In the genomic region with DNA sequence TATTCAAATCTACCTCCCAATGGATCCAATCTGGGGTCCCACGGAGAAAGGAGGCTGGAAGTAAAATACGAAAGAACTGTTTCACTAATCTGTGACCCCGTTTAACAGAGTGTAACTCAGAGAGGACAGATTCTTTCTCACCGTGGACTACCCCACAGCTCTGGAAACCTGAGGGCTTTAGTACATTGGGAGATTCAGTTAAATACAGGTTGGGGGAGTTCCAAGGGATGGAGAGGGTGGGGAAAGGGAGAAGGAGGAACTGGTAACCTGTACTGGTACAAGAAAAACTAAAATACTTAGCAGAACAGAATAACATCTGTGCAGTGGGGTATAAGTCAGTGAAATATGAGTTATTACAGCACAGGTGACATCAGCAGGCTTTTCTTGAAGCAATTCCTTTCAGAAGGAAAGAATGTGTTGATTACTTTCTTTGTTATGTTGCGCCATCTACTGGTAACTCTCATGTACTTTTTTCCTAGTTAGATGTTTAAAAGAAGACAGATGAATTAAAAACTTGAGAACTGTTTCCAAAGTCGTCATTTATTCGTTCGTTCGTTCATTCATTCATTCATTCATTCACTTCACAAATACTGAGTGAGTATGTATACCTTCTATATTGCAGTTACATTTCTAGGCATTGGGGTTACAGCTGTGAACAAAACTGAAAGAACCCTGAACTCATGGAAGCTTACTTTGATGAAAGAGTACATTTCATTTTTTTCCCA, we compare ENCODE assay signal across 9 cellular contexts. TPM values are rescaled to one million over a fixed set of nuclear protein-coding genes. Genes with fewer than 3 reads are reported as not detected.
DNase-seq lines count a peak whose midpoint lies in the region; ATAC-seq and TF ChIP-seq lines count a peak whose summit lies in the region.
"Had no signal": no experiment of that assay in that cellular context is flagged by ENCODE, and none has a peak within 500 bp of the region (broad histone marks: within the 10 kb centered on the region; RNA-seq: fewer than 3 reads in every experiment).

No MANE protein-coding gene starts in this region.

- peak; percentile 54 to 65 (median 64) for ATAC-seq in natural killer cell
- no peak for ATAC-seq in natural killer cell treated with Interleukin-12 subunit alpha and Interleukin-12 subunit beta and Interleukin-15 and Interleukin-18, amount 100 ng/mL, for 72 hours
- ATAC-seq in HG03095 (IDR thresholded peaks at IDR 0.05; ENCODE audit: unreplicated experiment), result no peak
- ATAC-seq in GM21447 (IDR thresholded peaks at IDR 0.05; ENCODE audit: unreplicated experiment), result no peak

- H3K9ac ChIP-seq in fibroblast of lung (ENCODE audit: insufficient read depth, low read length), result no peak overlapping the region

- H3K4me2 ChIP-seq in fibroblast of lung (ENCODE audit: extremely low read depth, insufficient read depth, low read length), result peak overlapping the region; percentile 25

- peak overlapping the region; percentile 22 for H2AFZ ChIP-seq in fibroblast of lung (ENCODE audit: low read length)

- H3K27ac ChIP-seq in fibroblast of lung (ENCODE audit: insufficient read depth, low read length) (peak overlapping the region; percentile 92), neutrophil (peak overlapping the region; percentile 56)

- H3K36me3 ChIP-seq in fibroblast of lung (ENCODE audit: control insufficient read depth, insufficient read depth, low read length), result no peaks in the 10 kb centered on the region
- H3K36me3 ChIP-seq in neutrophil, result no peaks in the 10 kb centered on the region

- H3K4me1 ChIP-seq in fibroblast of lung (ENCODE audit: control insufficient read depth, extremely low read depth, insufficient read depth, low read length), result peaks cover 14% of the 10 kb centered on the region
- H3K4me1 ChIP-seq in neutrophil (ENCODE audit: control insufficient read depth in 1 of 2, insufficient read depth in 1 of 2, low read depth in 1 of 2, low read length in 1 of 2), result peaks cover 31 to 33% of the 10 kb centered on the region in 2 experiments

- H3K27me3 Mint-ChIP-seq in natural killer cell (ENCODE audit: low read depth in 2 of 2), result no peaks in the 10 kb centered on the region
- peaks cover 0 to 9% of the 10 kb centered on the region in 2 donors for H3K27me3 Mint-ChIP-seq in natural killer cell treated with Interleukin-12 subunit alpha and Interleukin-12 subunit beta and Interleukin-15 and Interleukin-18, amount 100 ng/mL, for 72 hours
- H3K27me3 Mint-ChIP-seq: dendritic cell treated with granulocyte-macrophage colony-stimulating factor and Interleukin-4, amounts not matched to agents 40 ng/mL and 50 ng/mL, for 4 days had no signal

- H3K9me3 Mint-ChIP-seq in natural killer cell, result no peaks in the 10 kb centered on the region
- no peaks in the 10 kb centered on the region for H3K9me3 Mint-ChIP-seq in natural killer cell treated with Interleukin-12 subunit alpha and Interleukin-12 subunit beta and Interleukin-15 and Interleukin-18, amount 100 ng/mL, for 72 hours
- H3K9me3 Mint-ChIP-seq: dendritic cell treated with granulocyte-macrophage colony-stimulating factor and Interleukin-4, amounts not matched to agents 40 ng/mL and 50 ng/mL, for 4 days had no signal

- peaks cover 2% of the 10 kb centered on the region for H3K9me3 ChIP-seq in fibroblast of lung (ENCODE audit: control insufficient read depth, insufficient read depth, low read depth, low read length)
- H3K9me3 ChIP-seq in neutrophil, result no peaks in the 10 kb centered on the region

- DNase-seq in natural killer cell (no peak), NCI-H1417 (lab: John Stamatoyannopoulos, UW) (peak; percentile 42 to 89 (median 53)), SKM-1 (lab: John Stamatoyannopoulos, UW; ENCODE audit: unreplicated experiment) (peak; percentile 69), fibroblast of lung (ENCODE audit: low read depth in 2 of 2) (peak; percentile 79 to 85)
- no peak for DNase-seq in natural killer cell treated with Interleukin-12 subunit alpha and Interleukin-12 subunit beta and Interleukin-15 and Interleukin-18, amount 100 ng/mL, for 72 hours (ENCODE audit: low spot score)

- H3K27me3 ChIP-seq in fibroblast of lung (ENCODE audit: control insufficient read depth, insufficient read depth, low read length) (no peaks in the 10 kb centered on the region), neutrophil (no peaks in the 10 kb centered on the region)

- intact Hi-C loops in natural killer cell (cut with micrococcal nuclease), result loop anchor here (1.0 to 5.0 kb wide), 4 partner anchors 24 to 418 kb away; no protein-coding TSS in a partner anchor

- peak; percentile 86 for TF ChIP-seq CTCF in natural killer cell (IDR thresholded peaks at IDR 0.05)
- peak; percentile 20 to 39 for TF ChIP-seq CTCF in fibroblast of lung (conservative IDR thresholded peaks at IDR 0.05 in 1 of 2, IDR thresholded peaks at IDR 0.05 in 1 of 2; ENCODE audit: low read depth in 1 of 2, low read length in 2 of 2)
- TF ChIP-seq CTCF in neutrophil (IDR thresholded peaks at IDR 0.05), result peak; percentile 73

- H3K4me3 Mint-ChIP-seq in natural killer cell, result no peak overlapping the region
- H3K4me3 Mint-ChIP-seq in natural killer cell treated with Interleukin-12 subunit alpha and Interleukin-12 subunit beta and Interleukin-15 and Interleukin-18, amount 100 ng/mL, for 72 hours, result no peak overlapping the region
- H3K4me3 Mint-ChIP-seq: dendritic cell treated with granulocyte-macrophage colony-stimulating factor and Interleukin-4, amounts not matched to agents 40 ng/mL and 50 ng/mL, for 4 days had no signal

- no peak overlapping the region for H3K4me3 ChIP-seq in fibroblast of lung (replicated peaks in 1 of 4; ENCODE audit: control extremely low read depth in 1 of 4, insufficient read depth in 1 of 4, low read depth in 3 of 4, low read length in 4 of 4)
- H3K4me3 ChIP-seq in neutrophil (ENCODE audit: low read depth in 1 of 2, low read length in 1 of 2), result no peak overlapping the region

- no peaks in the 10 kb centered on the region for H3K36me3 Mint-ChIP-seq in natural killer cell
- peaks cover 4% of the 10 kb centered on the region for H3K36me3 Mint-ChIP-seq in natural killer cell treated with Interleukin-12 subunit alpha and Interleukin-12 subunit beta and Interleukin-15 and Interleukin-18, amount 100 ng/mL, for 72 hours

- no peaks in the 10 kb centered on the region for H4K20me1 ChIP-seq in fibroblast of lung (ENCODE audit: control insufficient read depth, extremely low read depth, insufficient read depth, low read length)

- no peaks in the 10 kb centered on the region for H3K79me2 ChIP-seq in fibroblast of lung (ENCODE audit: control insufficient read depth, insufficient read depth, low read length)

- H3K27ac Mint-ChIP-seq in natural killer cell, result no peak overlapping the region
- no peak overlapping the region for H3K27ac Mint-ChIP-seq in natural killer cell treated with Interleukin-12 subunit alpha and Interleukin-12 subunit beta and Interleukin-15 and Interleukin-18, amount 100 ng/mL, for 72 hours
- H3K27ac Mint-ChIP-seq: dendritic cell treated with granulocyte-macrophage colony-stimulating factor and Interleukin-4, amounts not matched to agents 40 ng/mL and 50 ng/mL, for 4 days had no signal

- no peaks in the 10 kb centered on the region for H3K4me1 Mint-ChIP-seq in natural killer cell
- H3K4me1 Mint-ChIP-seq in natural killer cell treated with Interleukin-12 subunit alpha and Interleukin-12 subunit beta and Interleukin-15 and Interleukin-18, amount 100 ng/mL, for 72 hours (ENCODE audit: low read depth in 2 of 2), result peaks cover under 1 to 12% of the 10 kb centered on the region in 2 donors

RNA-seq across cellular contexts. Expression of a gene that starts 30.0 kb away (rescaled TPM):
- total RNA-seq in natural killer cell, result 100 to 1,000 TPM; 185 to 241 (median 189) TPM
- total RNA-seq in natural killer cell treated with Interleukin-12 subunit alpha and Interleukin-12 subunit beta and Interleukin-15 and Interleukin-18, amount 100 ng/mL, for 72 hours, result 100 to 1,000 TPM in 1 of 2 donors, 10 to 100 TPM in 1; 99.4 to 321 TPM
- total RNA-seq in fibroblast of lung, result 215 and 248 TPM in 2 replicates
- polyA plus RNA-seq in fibroblast of lung, result 224 and 536 TPM in 2 replicates
- polyA plus RNA-seq in fibroblast of lung (2012), result 151 and 362 TPM in 2 replicates
- 62.3 and 103 TPM in 2 replicates for polyA minus RNA-seq in fibroblast of lung (ENCODE audit: low replicate concordance)

Comparison
In these comparisons a context has a peak if more than half of its experiments do, and no peak if none do; other contexts are left out.
1. ATAC-seq: peak in natural killer cell (3 of 3); none in natural killer cell treated with Interleukin-12 subunit alpha and Interleukin-12 subunit beta and Interleukin-15 and Interleukin-18, amount 100 ng/mL, for 72 hours (0 of 2), HG03095 (single experiment) and GM21447 (single experiment).
2. DNase-seq: peak in NCI-H1417 (3 of 3), SKM-1 (single experiment) and fibroblast of lung (2 of 2); none in natural killer cell (single experiment) and natural killer cell treated with Interleukin-12 subunit alpha and Interleukin-12 subunit beta and Interleukin-15 and Interleukin-18, amount 100 ng/mL, for 72 hours (single experiment).
3. CTCF ChIP-seq: peak in every context shown above with its lines; median percentile 86 in natural killer cell; 73 in neutrophil; 30 in fibroblast of lung.